In genomic region chr6:17428595-17429120, GRCh38 we compare ENCODE assay signal across 7 cellular contexts. TPM values are rescaled to one million over a fixed set of nuclear protein-coding genes. Genes with fewer than 3 reads are reported as not detected.
"Had no signal": no experiment of that assay in that cellular context is flagged by ENCODE, and none has a peak within 500 bp of the region (broad histone marks: within the 10 kb centered on the region; RNA-seq: fewer than 3 reads in every experiment).

No MANE protein-coding gene starts in this region.

RNA-seq across cellular contexts. Expression of gene CAP2, which starts 35.3 kb away (rescaled TPM):
- total RNA-seq: activated CD4-positive, alpha-beta memory T cell treated with anti-CD3 and anti-CD28 coated beads, Interleukin-2, amount 10 ng/mL, durations not matched to agents 7 days and 5 days; activated CD4-positive, alpha-beta T cell treated with anti-CD3 and anti-CD28 coated beads, Interleukin-2, amount 10 ng/mL, durations not matched to agents 24 days and 14 days; activated naive CD4-positive, alpha-beta T cell treated with anti-CD3 and anti-CD28 coated beads for 36 hours; activated naive CD8-positive, alpha-beta T cell treated with anti-CD3 and anti-CD28 coated beads, Interleukin-2, amount 10 ng/mL, durations not matched to agents 7 days and 5 days; activated T-cell treated with anti-CD3 and anti-CD28 coated beads, Interleukin-2, amount 50 U/mL, for 72 hours; natural killer cell treated with Interleukin-12 subunit alpha and Interleukin-12 subunit beta and Interleukin-15 and Interleukin-18, amount 100 ng/mL, for 72 hours; T-helper 2 cell treated with Interferon-gamma antibody and Interleukin-4, amounts not matched to agents 100 ng/mL and 5 ng/mL, for 36 hours had no signal
